ENCODE assay signal across 8 cellular contexts in the genomic region with DNA sequence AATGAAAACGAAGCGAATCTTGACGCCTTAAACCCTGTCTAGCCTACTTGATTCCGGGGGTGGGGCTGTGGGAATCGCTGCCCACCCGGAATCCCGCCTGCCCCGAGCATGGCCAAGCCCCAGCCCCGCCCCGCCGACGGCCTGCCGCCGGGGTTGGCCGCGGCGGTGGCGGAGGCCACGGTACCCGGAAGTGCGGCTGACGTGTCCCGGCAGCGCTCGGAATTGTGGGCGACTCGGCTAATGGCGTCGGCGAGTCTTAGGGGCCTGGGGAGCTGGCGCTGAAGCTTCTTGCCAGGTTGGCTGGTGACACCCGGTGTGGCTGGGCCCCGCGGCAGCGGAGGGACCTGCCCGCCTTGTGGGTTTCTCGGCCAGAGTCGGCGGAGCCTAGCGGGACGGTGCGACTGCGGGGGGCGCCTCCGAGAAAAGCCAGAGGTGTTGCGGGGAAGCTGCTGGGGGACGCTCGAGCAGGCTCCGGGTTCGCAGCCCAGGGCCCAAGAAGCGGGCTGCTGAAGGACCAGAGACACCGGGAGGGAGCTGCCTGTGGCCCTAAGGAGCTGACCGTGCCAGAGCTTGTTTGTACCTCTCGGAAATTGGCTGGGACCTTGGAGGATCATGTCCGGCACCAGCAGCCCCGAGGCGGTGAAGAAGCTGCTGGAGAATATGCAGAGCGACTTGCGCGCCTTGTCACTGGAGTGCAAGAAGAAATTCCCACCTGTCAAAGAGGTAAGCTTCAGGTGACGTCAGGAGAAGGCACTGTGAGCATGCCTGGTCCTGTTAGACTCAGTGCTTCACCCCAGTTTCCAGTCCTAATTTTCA. TPM values are rescaled to one million over a fixed set of nuclear protein-coding genes. Genes with fewer than 3 reads are reported as not detected.
DNase-seq lines count a peak whose midpoint lies in the region; ATAC-seq, FAIRE-seq and TF ChIP-seq lines count a peak whose summit lies in the region.

A gene with protein sequence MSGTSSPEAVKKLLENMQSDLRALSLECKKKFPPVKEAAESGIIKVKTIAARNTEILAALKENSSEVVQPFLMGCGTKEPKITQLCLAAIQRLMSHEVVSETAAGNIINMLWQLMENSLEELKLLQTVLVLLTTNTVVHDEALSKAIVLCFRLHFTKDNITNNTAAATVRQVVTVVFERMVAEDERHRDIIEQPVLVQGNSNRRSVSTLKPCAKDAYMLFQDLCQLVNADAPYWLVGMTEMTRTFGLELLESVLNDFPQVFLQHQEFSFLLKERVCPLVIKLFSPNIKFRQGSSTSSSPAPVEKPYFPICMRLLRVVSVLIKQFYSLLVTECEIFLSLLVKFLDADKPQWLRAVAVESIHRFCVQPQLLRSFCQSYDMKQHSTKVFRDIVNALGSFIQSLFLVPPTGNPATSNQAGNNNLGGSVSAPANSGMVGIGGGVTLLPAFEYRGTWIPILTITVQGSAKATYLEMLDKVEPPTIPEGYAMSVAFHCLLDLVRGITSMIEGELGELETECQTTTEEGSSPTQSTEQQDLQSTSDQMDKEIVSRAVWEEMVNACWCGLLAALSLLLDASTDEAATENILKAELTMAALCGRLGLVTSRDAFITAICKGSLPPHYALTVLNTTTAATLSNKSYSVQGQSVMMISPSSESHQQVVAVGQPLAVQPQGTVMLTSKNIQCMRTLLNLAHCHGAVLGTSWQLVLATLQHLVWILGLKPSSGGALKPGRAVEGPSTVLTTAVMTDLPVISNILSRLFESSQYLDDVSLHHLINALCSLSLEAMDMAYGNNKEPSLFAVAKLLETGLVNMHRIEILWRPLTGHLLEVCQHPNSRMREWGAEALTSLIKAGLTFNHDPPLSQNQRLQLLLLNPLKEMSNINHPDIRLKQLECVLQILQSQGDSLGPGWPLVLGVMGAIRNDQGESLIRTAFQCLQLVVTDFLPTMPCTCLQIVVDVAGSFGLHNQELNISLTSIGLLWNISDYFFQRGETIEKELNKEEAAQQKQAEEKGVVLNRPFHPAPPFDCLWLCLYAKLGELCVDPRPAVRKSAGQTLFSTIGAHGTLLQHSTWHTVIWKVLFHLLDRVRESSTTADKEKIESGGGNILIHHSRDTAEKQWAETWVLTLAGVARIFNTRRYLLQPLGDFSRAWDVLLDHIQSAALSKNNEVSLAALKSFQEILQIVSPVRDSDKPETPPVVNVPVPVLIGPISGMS (N-terminal part only) (plus strand): TSS at position 231 of the 816 bp plus-strand sequence. CDS start 382 bp downstream, at position 613.

- peak within 1 kb of the TSS; percentile 86 for H3K4me2 ChIP-seq in keratinocyte (ENCODE audit: control insufficient read depth, extremely low read depth, insufficient read depth, low read depth, low read length)

- peaks cover 7% of the 10 kb centered on the region for H3K36me3 Mint-ChIP-seq in central memory CD8-positive, alpha-beta T cell (ENCODE audit: insufficient read depth)

- H3K36me3 ChIP-seq in keratinocyte (ENCODE audit: control insufficient read depth in 2 of 2, extremely low read depth in 1 of 2, insufficient read depth in 2 of 2, low read length in 2 of 2), result peaks cover 0 to 3% of the 10 kb centered on the region in 2 experiments

- H3K27ac ChIP-seq in keratinocyte (ENCODE audit: control insufficient read depth, insufficient read depth, low read length), result peak within 1 kb of the TSS; percentile 92

- H3K9me3 Mint-ChIP-seq in central memory CD8-positive, alpha-beta T cell, result no peaks in the 10 kb centered on the region

- dilution Hi-C loops in keratinocyte (cut with MboI; ENCODE audit: extremely low pct_ligation_motif_present, low sequenced_read_pairs), result no loop called here

- no peaks in the 10 kb centered on the region for H3K27me3 ChIP-seq in keratinocyte (ENCODE audit: control insufficient read depth, extremely low read depth, insufficient read depth, low read length)

- no peaks in the 10 kb centered on the region for H3K9me1 ChIP-seq in keratinocyte (ENCODE audit: control insufficient read depth, extremely low read depth, insufficient read depth, low read length)

- peak; percentile 18 for DNase-seq in AG09309 (ENCODE audit: low read depth)
- DNase-seq in NCI-H446 (lab: John Stamatoyannopoulos, UW), result peak; percentile 51 to 89
- DNase-seq in central memory CD8-positive, alpha-beta T cell (ENCODE audit: low spot score in 2 of 2), result peak; percentile 74 to 75
- peak; percentile 21 for DNase-seq in keratinocyte (ENCODE audit: low read depth, low spot score)
- peak; percentile 66 to 81 (median 67) for DNase-seq in stimulated activated CD4-positive, alpha-beta T cell treated with anti-CD3 and anti-CD28 coated beads, Interleukin-12 subunit alpha, Interleukin-12 subunit beta, amount 100 ng/mL, for 48 hours (ENCODE audit: low read depth in 2 of 3, low spot score in 1 of 3)

- peak within 1 kb of the TSS; percentile 94 for H3K9ac ChIP-seq in keratinocyte (ENCODE audit: control insufficient read depth, extremely low read depth, insufficient read depth, low read length)

- peak within 1 kb of the TSS; percentile 71 for H2AFZ ChIP-seq in keratinocyte (ENCODE audit: control insufficient read depth, low read length)

- ATAC-seq in GM19023 (IDR thresholded peaks at IDR 0.05; ENCODE audit: unreplicated experiment), result peak; percentile 99
- peak; percentile 99 for ATAC-seq in HG03196 (IDR thresholded peaks at IDR 0.05; ENCODE audit: unreplicated experiment)
- ATAC-seq in activated CD4-positive, CD25-positive, alpha-beta regulatory T cell treated with anti-CD3 and anti-CD28 coated beads, Interleukin-2, amount 50 U/mL, for 24 hours, result peak; percentile 99
- ATAC-seq in central memory CD8-positive, alpha-beta T cell (replicated peaks; ENCODE audit: extremely low read depth, poor library complexity, severe bottlenecking), result peak; percentile 95

- peak within 1 kb of the TSS; percentile 93 for H3K4me3 ChIP-seq in AG09309 (ENCODE audit: control insufficient read depth, low read depth, low read length)
- peak within 1 kb of the TSS; percentile 97 to 99 (median 97) for H3K4me3 ChIP-seq in keratinocyte (ENCODE audit: control insufficient read depth in 2 of 3, extremely low read depth in 1 of 3, insufficient read depth in 2 of 3, low read depth in 1 of 3, low read length in 3 of 3)

- no peaks in the 10 kb centered on the region for H4K20me1 ChIP-seq in keratinocyte (ENCODE audit: control insufficient read depth, extremely low read depth, insufficient read depth, low read length)

- H3K4me1 Mint-ChIP-seq in central memory CD8-positive, alpha-beta T cell, result peaks cover 14% of the 10 kb centered on the region

- H3K9me3 ChIP-seq in keratinocyte (ENCODE audit: control insufficient read depth, low read depth, low read length), result no peaks in the 10 kb centered on the region

- H3K79me2 ChIP-seq in keratinocyte (ENCODE audit: control insufficient read depth, insufficient read depth, low read length), result peaks cover 50% of the 10 kb centered on the region

- peak; percentile 58 for FAIRE-seq in keratinocyte (lab: Jason Lieb, UNC)

- TF ChIP-seq CTCF in AG09309 (IDR thresholded peaks at IDR 0.05; ENCODE audit: control insufficient read depth, insufficient read depth, low read depth, low read length, missing control alignments) (no peak), keratinocyte (optimal IDR thresholded peaks at IDR 0.05 in 1 of 3, IDR thresholded peaks at IDR 0.05 in 1 of 3, conservative IDR thresholded peaks at IDR 0.05 in 1 of 3; ENCODE audit: extremely low read depth in 1 of 3, insufficient read depth in 2 of 3, low read length in 3 of 3) (no peak)

- peak within 1 kb of the TSS; percentile 98 for H3K27ac Mint-ChIP-seq in central memory CD8-positive, alpha-beta T cell (ENCODE audit: low read depth)

- peaks cover 11% of the 10 kb centered on the region for H3K4me1 ChIP-seq in keratinocyte (ENCODE audit: control insufficient read depth, extremely low read depth, insufficient read depth, low read length)

- H3K4me3 Mint-ChIP-seq in central memory CD8-positive, alpha-beta T cell, result peak within 1 kb of the TSS; percentile 95

- no peaks in the 10 kb centered on the region for H3K27me3 Mint-ChIP-seq in central memory CD8-positive, alpha-beta T cell

RNA-seq across cellular contexts. Expression of the gene that starts here (rescaled TPM):
- polyA plus RNA-seq in keratinocyte, result 4.5 to 18.5 TPM (median 11.9 TPM) in 3 replicates
- polyA plus RNA-seq in keratinocyte (2011; ENCODE audit: low read depth), result 9.7 TPM
- polyA plus RNA-seq in keratinocyte (2011; cell fraction: cytosol; rRNA removed), result 3.0 and 6.8 TPM in 2 replicates
- 26.0 and 34.5 TPM in 2 replicates for polyA plus RNA-seq in keratinocyte (2011; cell fraction: nucleus; rRNA removed)
- polyA plus RNA-seq in keratinocyte (2012; ENCODE audit: low replicate concordance), result 9.9 and 11.3 TPM in 2 replicates
- 14.9 to 40.1 TPM (median 16.7 TPM) in 3 replicates for polyA minus RNA-seq in keratinocyte
- polyA minus RNA-seq in keratinocyte (2011; cell fraction: cytosol; rRNA and poly(A)+ RNA removed), result 6.5 TPM
- 35.7 and 79.3 TPM in 2 replicates for polyA minus RNA-seq in keratinocyte (2011; cell fraction: nucleus; rRNA and poly(A)+ RNA removed)

Comparison
In these comparisons a context has a peak if more than half of its experiments do, and no peak if none do; other contexts are left out.
1. Peak in every context shown above with its lines: DNase-seq, ATAC-seq, H3K4me3 ChIP-seq and H3K27ac ChIP-seq.
2. DNase-seq: peak in every context shown above with its lines; median percentile 74 in central memory CD8-positive, alpha-beta T cell; 70 in NCI-H446; 67 in stimulated activated CD4-positive, alpha-beta T cell treated with anti-CD3 and anti-CD28 coated beads, Interleukin-12 subunit alpha, Interleukin-12 subunit beta, amount 100 ng/mL, for 48 hours; 21 in keratinocyte; 18 in AG09309.